In genomic region chr5:178279723-178280438, GRCh38 we compare ENCODE assay signal across 8 cellular contexts. TPM values are rescaled to one million over a fixed set of nuclear protein-coding genes. Genes with fewer than 3 reads are reported as not detected.
A peak's percentile ranks its signal among the peaks of the same experiment; 100 is the strongest.
DNase-seq lines count a peak whose midpoint lies in the region; ATAC-seq lines count a peak whose summit lies in the region.

No MANE protein-coding gene starts in this region.

- CTCF ChIA-PET in CD4-positive, alpha-beta memory T cell (lab: Charles Lee; ENCODE audit: partially characterized antibody), result interaction anchor here (0.8 to 1.8 kb wide), 4 partner anchors 8 to 272 kb away, joined by 3 to 9 read pairs (median 6); no protein-coding TSS in a partner anchor
- CTCF ChIA-PET in activated CD4-positive, alpha-beta memory T cell treated with anti-CD3 and anti-CD28 coated beads for 36 hours (lab: Charles Lee), result interaction anchor here (0.6 to 5.0 kb wide), 11 partner anchors 13 to 1214 kb away, joined by 3 to 30 read pairs (median 3); no protein-coding TSS in a partner anchor

- no peak overlapping the region for H3K27ac Mint-ChIP-seq in CD4-positive, alpha-beta memory T cell
- H3K27ac Mint-ChIP-seq in activated CD4-positive, alpha-beta memory T cell treated with anti-CD3 and anti-CD28 coated beads for 36 hours, result no peak overlapping the region

- DNase-seq in CD4-positive, alpha-beta memory T cell, result peak in 4 of 5 donors; percentile 15 to 26 (median 22)
- DNase-seq in H4 (ENCODE audit: low spot score) (peak; percentile 75), NCI-H460 (ENCODE audit: extremely low read depth, low read depth) (peak; percentile 70), lung microvascular endothelial cell (ENCODE audit: low read depth in 2 of 2) (peak; percentile 79 to 90)
- DNase-seq in activated CD4-positive, alpha-beta memory T cell treated with anti-CD3 and anti-CD28 coated beads for 36 hours, result peak; percentile 73
- DNase-seq in effector CD8-positive, alpha-beta T cell (lab: John Stamatoyannopoulos, UW), result peak; percentile 18
- peak; percentile 13 for DNase-seq in stimulated activated CD8-positive, alpha-beta memory T cell treated with anti-CD3 and anti-CD28 coated beads, Interleukin-12 subunit alpha, Interleukin-12 subunit beta, amount 100 ng/mL, for 4 hours (ENCODE audit: low read depth)

- no peak overlapping the region for H3K4me3 ChIP-seq in CD4-positive, alpha-beta memory T cell (ENCODE audit: low read length in 2 of 2)

- ATAC-seq in HG03439 (IDR thresholded peaks at IDR 0.05; ENCODE audit: unreplicated experiment), result no peak

- no peaks in the 10 kb centered on the region for H3K27me3 ChIP-seq in CD4-positive, alpha-beta memory T cell (ENCODE audit: insufficient read depth, low read length)

- peaks cover 0 to 8% (median 0%) of the 10 kb centered on the region in 4 donors for H3K4me1 Mint-ChIP-seq in CD4-positive, alpha-beta memory T cell
- peaks cover 2% of the 10 kb centered on the region for H3K4me1 Mint-ChIP-seq in activated CD4-positive, alpha-beta memory T cell treated with anti-CD3 and anti-CD28 coated beads for 36 hours (ENCODE audit: low read depth)

- no peak overlapping the region for H3K27ac ChIP-seq in CD4-positive, alpha-beta memory T cell (ENCODE audit: low read depth, low read length)

- H3K9me3 ChIP-seq in CD4-positive, alpha-beta memory T cell (ENCODE audit: control insufficient read depth in 1 of 2, low read length in 2 of 2), result peaks cover 0 to 5% of the 10 kb centered on the region in 2 donors

- H3K4me3 Mint-ChIP-seq in CD4-positive, alpha-beta memory T cell, result no peak overlapping the region
- no peak overlapping the region for H3K4me3 Mint-ChIP-seq in activated CD4-positive, alpha-beta memory T cell treated with anti-CD3 and anti-CD28 coated beads for 36 hours

- intact Hi-C loops in CD4-positive, alpha-beta memory T cell (cut with micrococcal nuclease), result no loop called here
- intact Hi-C loops in activated CD4-positive, alpha-beta memory T cell treated with anti-CD3 and anti-CD28 coated beads for 36 hours (cut with micrococcal nuclease), result loop anchor here (2.0 to 5.0 kb wide), 3 partner anchors 311 to 1212 kb away; partner anchors contain the start of gene COL23A1

- POLR2A ChIA-PET in CD4-positive, alpha-beta memory T cell (lab: Charles Lee; ENCODE audit: partially characterized antibody), result no interaction called here
- POLR2A ChIA-PET in activated CD4-positive, alpha-beta memory T cell treated with anti-CD3 and anti-CD28 coated beads for 36 hours (lab: Charles Lee), result no interaction called here

- peaks cover 5 to 9% of the 10 kb centered on the region in 2 donors for H3K27me3 Mint-ChIP-seq in CD4-positive, alpha-beta memory T cell
- peaks cover 12% of the 10 kb centered on the region for H3K27me3 Mint-ChIP-seq in activated CD4-positive, alpha-beta memory T cell treated with anti-CD3 and anti-CD28 coated beads for 36 hours

- no peaks in the 10 kb centered on the region for H3K4me1 ChIP-seq in CD4-positive, alpha-beta memory T cell (ENCODE audit: insufficient read depth, low read length)

- H3K9me3 Mint-ChIP-seq in CD4-positive, alpha-beta memory T cell, result peaks cover 3 to 18% (median 13%) of the 10 kb centered on the region in 8 donors
- peaks cover 11% of the 10 kb centered on the region for H3K9me3 Mint-ChIP-seq in activated CD4-positive, alpha-beta memory T cell treated with anti-CD3 and anti-CD28 coated beads for 36 hours

- H3K36me3 ChIP-seq in CD4-positive, alpha-beta memory T cell (ENCODE audit: insufficient read depth, low read length), result no peaks in the 10 kb centered on the region

- peaks cover 0 to 9% of the 10 kb centered on the region in 2 donors for H3K36me3 Mint-ChIP-seq in CD4-positive, alpha-beta memory T cell
- H3K36me3 Mint-ChIP-seq in activated CD4-positive, alpha-beta memory T cell treated with anti-CD3 and anti-CD28 coated beads for 36 hours, result peaks cover 2% of the 10 kb centered on the region

RNA-seq across cellular contexts. Expression of gene PHYKPL, which starts 47.3 kb away (rescaled TPM):
- total RNA-seq in CD4-positive, alpha-beta memory T cell, result 100 to 1,000 TPM; 234 to 251 TPM
- polyA plus RNA-seq in CD4-positive, alpha-beta memory T cell, result 10 to 100 TPM; 38.7 to 44.6 TPM
- total RNA-seq in H4 (2014; rRNA removed; shearing (Covaris generic)), result 14.4 and 16.3 TPM in 2 replicates
- total RNA-seq in NCI-H460 (2014; rRNA removed; shearing (Covaris generic)), result 41.7 and 53.7 TPM in 2 replicates
- polyA plus RNA-seq in NCI-H460 (2014; cell fraction: nucleus; rRNA removed), result 70.3 and 92.0 TPM in 2 replicates
- total RNA-seq in activated CD4-positive, alpha-beta memory T cell treated with anti-CD3 and anti-CD28 coated beads for 36 hours, result 10 to 100 TPM; 49.3 to 58.0 TPM
- 27.9 and 44.6 TPM in 2 replicates for total RNA-seq in lung microvascular endothelial cell

Comparison
In these comparisons a context has a peak if more than half of its experiments do, and no peak if none do; other contexts are left out.
1. DNase-seq: peak in every context shown above with its lines; median percentile 84 in lung microvascular endothelial cell; 75 in H4; 73 in activated CD4-positive, alpha-beta memory T cell treated with anti-CD3 and anti-CD28 coated beads for 36 hours; 70 in NCI-H460; 22 in CD4-positive, alpha-beta memory T cell; 18 in effector CD8-positive, alpha-beta T cell; 13 in stimulated activated CD8-positive, alpha-beta memory T cell treated with anti-CD3 and anti-CD28 coated beads, Interleukin-12 subunit alpha, Interleukin-12 subunit beta, amount 100 ng/mL, for 4 hours.